In genomic region chr2:100176925-100177324, GRCh38 we compare ENCODE assay signal across 8 cellular contexts.
"Had no signal": no experiment of that assay in that cellular context is flagged by ENCODE, and none has a peak within 500 bp of the region (broad histone marks: within the 10 kb centered on the region; RNA-seq: fewer than 3 reads in every experiment).

No MANE protein-coding gene starts in this region.

- H3K27ac ChIP-seq: GM23248 had no signal

- H3K4me2 ChIP-seq: GM23338 had no signal

- H2AFZ ChIP-seq: GM23248, GM23338 had no signal

- H3K27ac Mint-ChIP-seq: GM23338, HFFc6 had no signal

- H3K4me1 ChIP-seq: HAP-1 had no signal

- H3K9ac ChIP-seq: GM23248 had no signal

- H3K4me3 Mint-ChIP-seq: GM23338, HFFc6 had no signal

- DNase-seq: GM23248, GOT3, H7, HCEC 1CT, HFFc6 had no signal

- ATAC-seq: GM23338, HCT116 had no signal

- H3K4me3 ChIP-seq: GM23248, GM23338, HAP-1 had no signal

- H3K9me3 Mint-ChIP-seq: GM23338, HFFc6 had no signal

- H3K36me3 ChIP-seq: HAP-1 had no signal

- H3K9me3 ChIP-seq: HAP-1 had no signal
